Comparison of ENCODE assay signal across 15 cellular contexts in genomic region chr6:42689371-42689770, GRCh38. TPM values are rescaled to one million over a fixed set of nuclear protein-coding genes. Genes with fewer than 3 reads are reported as not detected.
A peak's percentile ranks its signal among the peaks of the same experiment; 100 is the strongest.
DNase-seq lines count a peak whose midpoint lies in the region; ATAC-seq and TF ChIP-seq lines count a peak whose summit lies in the region.
"Had no signal": no experiment of that assay in that cellular context is flagged by ENCODE, and none has a peak within 500 bp of the region (broad histone marks: within the 10 kb centered on the region; RNA-seq: fewer than 3 reads in every experiment).

No MANE protein-coding gene starts in this region.

- H3K4me3 ChIP-seq in body of pancreas (no peak overlapping the region), thyroid gland (replicated peaks in 1 of 3) (no peak overlapping the region), spleen (no peak overlapping the region)

- H3K4me1 Mint-ChIP-seq in natural killer cell: peaks cover 15 to 17% of the 10 kb centered on the region in 2 donors
- peaks cover 11 to 22% of the 10 kb centered on the region in 2 donors for H3K4me1 Mint-ChIP-seq in natural killer cell treated with Interleukin-12 subunit alpha and Interleukin-12 subunit beta and Interleukin-15 and Interleukin-18, amount 100 ng/mL, for 72 hours (ENCODE audit: low read depth in 2 of 2)
- H3K4me1 Mint-ChIP-seq in naive thymus-derived CD8-positive, alpha-beta T cell: peaks cover 18 to 47% (median 39%) of the 10 kb centered on the region in 4 donors

- intact Hi-C loops in natural killer cell (cut with micrococcal nuclease): no loop called here
- intact Hi-C loops in body of pancreas (cut with DNase I): no loop called here
- intact Hi-C loops in thyroid gland (cut with DNase I): no loop called here
- intact Hi-C loops in spleen (cut with DNase I; ENCODE audit: low total_unique reads): no loop called here

- H3K27ac Mint-ChIP-seq in natural killer cell: peak overlapping the region; percentile 18 to 47
- peak overlapping the region in 1 of 2 donors; percentile 45 for H3K27ac Mint-ChIP-seq in natural killer cell treated with Interleukin-12 subunit alpha and Interleukin-12 subunit beta and Interleukin-15 and Interleukin-18, amount 100 ng/mL, for 72 hours
- H3K27ac Mint-ChIP-seq in naive thymus-derived CD8-positive, alpha-beta T cell: peak overlapping the region; percentile 40 to 97 (median 90)

- no peaks in the 10 kb centered on the region for H3K27me3 Mint-ChIP-seq in natural killer cell (ENCODE audit: low read depth in 2 of 2)
- H3K27me3 Mint-ChIP-seq in natural killer cell treated with Interleukin-12 subunit alpha and Interleukin-12 subunit beta and Interleukin-15 and Interleukin-18, amount 100 ng/mL, for 72 hours: no peaks in the 10 kb centered on the region
- H3K27me3 Mint-ChIP-seq in naive thymus-derived CD8-positive, alpha-beta T cell: no peaks in the 10 kb centered on the region

- H3K36me3 Mint-ChIP-seq in natural killer cell: peaks cover 38% of the 10 kb centered on the region
- H3K36me3 Mint-ChIP-seq in natural killer cell treated with Interleukin-12 subunit alpha and Interleukin-12 subunit beta and Interleukin-15 and Interleukin-18, amount 100 ng/mL, for 72 hours: peaks cover 12% of the 10 kb centered on the region
- H3K36me3 Mint-ChIP-seq in naive thymus-derived CD8-positive, alpha-beta T cell: peaks cover 4 to 77% (median 29%) of the 10 kb centered on the region in 3 donors

- H3K27me3 ChIP-seq in body of pancreas (no peaks in the 10 kb centered on the region), thyroid gland (no peaks in the 10 kb centered on the region), spleen (replicated peaks in 1 of 7) (no peaks in the 10 kb centered on the region)

- H3K27ac ChIP-seq in body of pancreas (peak overlapping the region; percentile 8 to 61 (median 46)), thyroid gland (peak overlapping the region; percentile 25 to 91 (median 82)), spleen (peak overlapping the region in 1 of 8 donors; percentile 55)

- peaks cover 30% of the 10 kb centered on the region for H3K4me1 ChIP-seq in body of pancreas
- peaks cover 47 to 73% of the 10 kb centered on the region in 2 donors for H3K4me1 ChIP-seq in thyroid gland
- H3K4me1 ChIP-seq in spleen: peaks cover 0 to 16% (median 5%) of the 10 kb centered on the region in 6 donors

- no peak overlapping the region for H3K4me3 Mint-ChIP-seq in natural killer cell
- no peak overlapping the region for H3K4me3 Mint-ChIP-seq in natural killer cell treated with Interleukin-12 subunit alpha and Interleukin-12 subunit beta and Interleukin-15 and Interleukin-18, amount 100 ng/mL, for 72 hours
- H3K4me3 Mint-ChIP-seq in naive thymus-derived CD8-positive, alpha-beta T cell: no peak overlapping the region

- WGBS in body of pancreas, 2 donors: 55 to 69% methylated on average over 7 of the region's 7 CpGs
- WGBS in thyroid gland, 2 donors: 83 to 93% methylated on average over 7 of the region's 7 CpGs
- WGBS in spleen, 5 donors: 87 to 97% (median 93%) methylated on average over 7 of the region's 7 CpGs

- TF ChIP-seq POLR2A in body of pancreas (IDR thresholded peaks at IDR 0.05) (no peak), thyroid gland (IDR thresholded peaks at IDR 0.05) (no peak), spleen (IDR thresholded peaks at IDR 0.05) (no peak)

- H3K36me3 ChIP-seq in body of pancreas (replicated peaks in 1 of 2; ENCODE audit: insufficient read depth in 1 of 2, low read depth in 2 of 2) (peaks cover 7 to 36% of the 10 kb centered on the region in 2 donors), thyroid gland (peaks cover 8 to 22% of the 10 kb centered on the region in 2 donors), spleen (peaks cover 3 to 99% (median 85%) of the 10 kb centered on the region in 6 donors)

- H3K9me3 ChIP-seq in body of pancreas: no peaks in the 10 kb centered on the region
- no peaks in the 10 kb centered on the region for H3K9me3 ChIP-seq in thyroid gland
- H3K9me3 ChIP-seq in spleen: no peaks in the 10 kb centered on the region

- POLR2A ChIA-PET in naive thymus-derived CD8-positive, alpha-beta T cell (lab: Charles Lee): interaction anchor here (1.1 kb wide), 1 partner anchor 14 kb away, joined by 3 read pairs; no protein-coding TSS in a partner anchor

- no peaks in the 10 kb centered on the region for H3K9me3 Mint-ChIP-seq in natural killer cell
- H3K9me3 Mint-ChIP-seq in natural killer cell treated with Interleukin-12 subunit alpha and Interleukin-12 subunit beta and Interleukin-15 and Interleukin-18, amount 100 ng/mL, for 72 hours: no peaks in the 10 kb centered on the region
- no peaks in the 10 kb centered on the region for H3K9me3 Mint-ChIP-seq in naive thymus-derived CD8-positive, alpha-beta T cell

- TF ChIP-seq CTCF in natural killer cell (IDR thresholded peaks at IDR 0.05) (no peak), body of pancreas (IDR thresholded peaks at IDR 0.05) (no peak), thyroid gland (IDR thresholded peaks at IDR 0.05) (no peak), spleen (IDR thresholded peaks at IDR 0.05 in 8 of 11, conservative IDR thresholded peaks at IDR 0.05 in 3 of 11) (no peak)

- ATAC-seq in natural killer cell: no peak
- ATAC-seq in natural killer cell treated with Interleukin-12 subunit alpha and Interleukin-12 subunit beta and Interleukin-15 and Interleukin-18, amount 100 ng/mL, for 72 hours: no peak
- ATAC-seq in body of pancreas: peak; percentile 73
- no peak for ATAC-seq in naive thymus-derived CD8-positive, alpha-beta T cell
- ATAC-seq in GM21360 (IDR thresholded peaks at IDR 0.05; ENCODE audit: unreplicated experiment): no peak
- ATAC-seq: Right ventricle myocardium inferior had no signal

- DNase-seq in natural killer cell: no peak
- DNase-seq in natural killer cell treated with Interleukin-12 subunit alpha and Interleukin-12 subunit beta and Interleukin-15 and Interleukin-18, amount 100 ng/mL, for 72 hours (ENCODE audit: low spot score): no peak
- no peak for DNase-seq in body of pancreas
- no peak for DNase-seq in naive thymus-derived CD8-positive, alpha-beta T cell
- no peak for DNase-seq in thyroid gland
- DNase-seq in putamen (ENCODE audit: low spot score): no peak
- no peak for DNase-seq in spleen
- DNase-seq: Kasumi-1, NCI-H1417, NCI-H2029, NCI-H2171 treated with DMSO at 0.1 percent for 48 hours, NCI-H774 had no signal

RNA-seq across cellular contexts. Expression of gene PRPH2, which starts 33.0 kb away (rescaled TPM):
- total RNA-seq in natural killer cell (under 1 TPM; 0.12 to 0.16 (median 0.13) TPM), body of pancreas (1 to 10 TPM; 1.0 to 4.3 TPM), thyroid gland (10 to 100 TPM in 1 of 4 donors, 1 to 10 TPM in 2, under 1 TPM in 1; 0.59 to 11.4 (median 3.6) TPM), spleen (1 to 10 TPM in 4 of 7 donors, under 1 TPM in 3; 0.59 to 1.8 (median 1.3) TPM)
- total RNA-seq in natural killer cell treated with Interleukin-12 subunit alpha and Interleukin-12 subunit beta and Interleukin-15 and Interleukin-18, amount 100 ng/mL, for 72 hours: under 1 TPM in 1 of 2 donors, not detected in 1; 0.10 TPM
- under 1 TPM in 1 of 2 experiments, not detected in 1; 0.33 TPM for total RNA-seq in naive thymus-derived CD8-positive, alpha-beta T cell
- polyA plus RNA-seq in naive thymus-derived CD8-positive, alpha-beta T cell: under 1 TPM in 1 of 3 donors, not detected in 2; 0.08 TPM
- under 1 TPM; 0.27 to 0.67 (median 0.48) TPM for polyA plus RNA-seq in spleen
- total RNA-seq: NCI-H460 had no signal

RNA-seq across cellular contexts. Expression of gene TBCC, which starts 56.5 kb away (rescaled TPM):
- total RNA-seq in natural killer cell (10 to 100 TPM; 64.1 to 77.6 (median 65.6) TPM), body of pancreas (10 to 100 TPM; 14.5 to 25.4 TPM), thyroid gland (10 to 100 TPM; 37.2 to 48.9 (median 48.4) TPM), spleen (10 to 100 TPM; 22.2 to 63.3 (median 25.6) TPM)
- total RNA-seq in natural killer cell treated with Interleukin-12 subunit alpha and Interleukin-12 subunit beta and Interleukin-15 and Interleukin-18, amount 100 ng/mL, for 72 hours: 10 to 100 TPM; 28.8 to 32.6 TPM
- total RNA-seq in naive thymus-derived CD8-positive, alpha-beta T cell: 10 to 100 TPM; 76.0 to 77.0 TPM
- 100 to 1,000 TPM; 112 to 126 (median 125) TPM for polyA plus RNA-seq in naive thymus-derived CD8-positive, alpha-beta T cell
- polyA plus RNA-seq in spleen: 10 to 100 TPM; 51.7 to 63.2 (median 56.0) TPM
